ENCODE assay signal across 8 cellular contexts in genomic region chr13:99605417-99606321, GRCh38. TPM values are rescaled to one million over a fixed set of nuclear protein-coding genes. Genes with fewer than 3 reads are reported as not detected.
DNase-seq lines count a peak whose midpoint lies in the region; ATAC-seq and TF ChIP-seq lines count a peak whose summit lies in the region.

No MANE protein-coding gene starts in this region.

- H3K27me3 Mint-ChIP-seq in CD4-positive, alpha-beta memory T cell: no peaks in the 10 kb centered on the region

- POLR2A ChIA-PET in CD4-positive, alpha-beta memory T cell (lab: Charles Lee; ENCODE audit: partially characterized antibody): interaction anchor here (0.7 to 2.5 kb wide), 18 partner anchors 9 to 1069 kb away, joined by 3 to 17 read pairs (median 4); partner anchors contain the start of genes TM9SF2 and TMTC4
- POLR2A ChIA-PET in PC-9 (lab: Charles Lee; ENCODE audit: unreplicated experiment): interaction anchor here (0.6 kb wide), 1 partner anchor 645 kb away, joined by 3 read pairs; no protein-coding TSS in a partner anchor

- H4K20me1 ChIP-seq in PC-9 (ENCODE audit: insufficient read depth): no peaks in the 10 kb centered on the region

- H3K9me2 ChIP-seq in PC-9 (ENCODE audit: insufficient read depth): no peaks in the 10 kb centered on the region

- 0 out of 2 replicates have a peak, but pooled peaks cover 8% of the 10 kb centered on the region for H3F3A ChIP-seq in PC-9 (ENCODE audit: insufficient read depth, low read depth)

- H3K36me3 ChIP-seq in CD4-positive, alpha-beta memory T cell (ENCODE audit: insufficient read depth, low read length): no peaks in the 10 kb centered on the region
- no peaks in the 10 kb centered on the region for H3K36me3 ChIP-seq in PC-9 (ENCODE audit: low read depth)
- H3K36me3 ChIP-seq in ovary: no peaks in the 10 kb centered on the region

- H3K27me3 ChIP-seq in CD4-positive, alpha-beta memory T cell (ENCODE audit: insufficient read depth, low read length): no peaks in the 10 kb centered on the region
- H3K27me3 ChIP-seq in PC-9 (ENCODE audit: insufficient read depth, low read depth) (no peaks in the 10 kb centered on the region), ovary (no peaks in the 10 kb centered on the region)

- TF ChIP-seq EP300 in ovary (IDR thresholded peaks at IDR 0.05): no peak

- DNase-seq in CD4-positive, alpha-beta memory T cell: peak in 1 of 5 donors; percentile 66
- DNase-seq in PC-9: peak in 1 of 2 experiments; percentile 28
- DNase-seq in activated effector memory CD4-positive, alpha-beta T cell treated with anti-CD3 and anti-CD28 coated beads, Interleukin-2, amount 50 U/mL, for 16 hours: peak; percentile 82
- peak; percentile 63 for DNase-seq in Right ventricle myocardium superior
- DNase-seq in ovary: peak; percentile 32 to 48 (median 41)
- DNase-seq in NCI-H2107 (lab: John Stamatoyannopoulos, UW): no peak

- H3K9me3 Mint-ChIP-seq in CD4-positive, alpha-beta memory T cell: no peaks in the 10 kb centered on the region

- no TSS peak for BruUV-seq in PC-9 (replicated peaks; lab: Mats Ljungman, UMichigan)

- 20 to 26% (median 24%) methylated on average over 18 of the region's 18 CpGs for WGBS in ovary, 3 donors

- TF ChIP-seq CTCF in PC-9 (conservative IDR thresholded peaks at IDR 0.05) (no peak), ovary (IDR thresholded peaks at IDR 0.05) (no peak)

- peak overlapping the region; percentile 91 to 96 (median 95) for H3K27ac Mint-ChIP-seq in CD4-positive, alpha-beta memory T cell

- intact Hi-C loops in CD4-positive, alpha-beta memory T cell (cut with micrococcal nuclease): loop anchor here (1.0 to 10.0 kb wide), 7 partner anchors 51 to 1070 kb away; partner anchors contain the start of gene UBAC2
- intact Hi-C loops in PC-9 (cut with micrococcal nuclease; ENCODE audit: unreplicated experiment) (loop anchor here (2.0 kb wide), 1 partner anchor 107 kb away; no protein-coding TSS in a partner anchor), Right ventricle myocardium superior (cut with DNase I) (no loop called here), ovary (cut with DNase I) (loop anchor here in 1 of 4 donors (10.0 kb wide), 2 partner anchors 91 to 161 kb away; no protein-coding TSS in a partner anchor)

- peak overlapping the region; percentile 83 for H3K4me2 ChIP-seq in PC-9

- peak overlapping the region; percentile 90 for H2AFZ ChIP-seq in PC-9

- peaks cover 33 to 63% (median 50%) of the 10 kb centered on the region in 4 donors for H3K4me1 Mint-ChIP-seq in CD4-positive, alpha-beta memory T cell

- H3K79me2 ChIP-seq in PC-9 (ENCODE audit: low read depth): no peaks in the 10 kb centered on the region

- peak overlapping the region; percentile 71 for H3K27ac ChIP-seq in CD4-positive, alpha-beta memory T cell (ENCODE audit: low read depth, low read length)
- H3K27ac ChIP-seq in PC-9 (no peak overlapping the region), ovary (peak overlapping the region in 1 of 2 donors; percentile 43)

- H3K9me3 ChIP-seq in CD4-positive, alpha-beta memory T cell (ENCODE audit: control insufficient read depth in 1 of 2, low read length in 2 of 2): no peaks in the 10 kb centered on the region
- no peaks in the 10 kb centered on the region for H3K9me3 ChIP-seq in PC-9 (ENCODE audit: insufficient read depth, low read depth)
- no peaks in the 10 kb centered on the region for H3K9me3 ChIP-seq in ovary

- CTCF ChIA-PET in CD4-positive, alpha-beta memory T cell (lab: Charles Lee; ENCODE audit: partially characterized antibody): interaction anchor here (0.7 to 3.0 kb wide), 14 partner anchors 9 to 909 kb away, joined by 3 to 18 read pairs (median 4); no protein-coding TSS in a partner anchor
- CTCF ChIA-PET in PC-9 (lab: Charles Lee): no interaction called here

- H3K36me3 Mint-ChIP-seq in CD4-positive, alpha-beta memory T cell: peaks cover 4 to 6% of the 10 kb centered on the region in 2 donors

- peak; percentile 53 for ATAC-seq in GM19397 (IDR thresholded peaks at IDR 0.05; ENCODE audit: unreplicated experiment)
- peak; percentile 72 for ATAC-seq in HG03460 (IDR thresholded peaks at IDR 0.05; ENCODE audit: unreplicated experiment)
- ATAC-seq in Right ventricle myocardium superior (ENCODE audit: poor library complexity): peak; percentile 76

- H3K4me1 ChIP-seq in CD4-positive, alpha-beta memory T cell (ENCODE audit: insufficient read depth, low read length): peaks cover 41% of the 10 kb centered on the region
- H3K4me1 ChIP-seq in PC-9 (replicated peaks; ENCODE audit: insufficient read depth) (0 out of 2 replicates have a peak, but pooled peaks cover 6% of the 10 kb centered on the region), ovary (ENCODE audit: insufficient read depth) (no peaks in the 10 kb centered on the region)

- H3K4me3 Mint-ChIP-seq in CD4-positive, alpha-beta memory T cell: peak overlapping the region; percentile 88 to 97 (median 90)

- H3K4me3 ChIP-seq in CD4-positive, alpha-beta memory T cell (ENCODE audit: low read length in 2 of 2): peak overlapping the region; percentile 53 to 78
- peak overlapping the region; percentile 84 for H3K4me3 ChIP-seq in PC-9
- H3K4me3 ChIP-seq in ovary: peak overlapping the region; percentile 83

- TF ChIP-seq POLR2A in ovary (IDR thresholded peaks at IDR 0.05): no peak

RNA-seq across cellular contexts. Expression of gene CLYBL, which starts 0.8 kb away (rescaled TPM):
- 10 to 100 TPM in 1 of 2 experiments, 1 to 10 TPM in 1; 9.8 to 10.1 TPM for total RNA-seq in CD4-positive, alpha-beta memory T cell
- polyA plus RNA-seq in CD4-positive, alpha-beta memory T cell: 10 to 100 TPM; 17.3 to 24.8 TPM
- total RNA-seq in PC-9 (2021) (5.9 and 9.4 TPM in 2 replicates), Right ventricle myocardium superior (28.8 TPM), ovary (1 to 10 TPM; 2.0 to 7.3 (median 5.7) TPM)
- 10 to 100 TPM in 1 of 2 donors, 1 to 10 TPM in 1; 1.9 to 18.7 TPM for polyA plus RNA-seq in ovary
